Comparison of ENCODE assay signal across 20 cellular contexts in genomic region chr6:128305976-128306375, GRCh38.
DNase-seq lines count a peak whose midpoint lies in the region; ATAC-seq and TF ChIP-seq lines count a peak whose summit lies in the region.
"Had no signal": no experiment of that assay in that cellular context is flagged by ENCODE, and none has a peak within 500 bp of the region (broad histone marks: within the 10 kb centered on the region; RNA-seq: fewer than 3 reads in every experiment).

No MANE protein-coding gene starts in this region.

- BruUV-seq in IMR-90 (replicated peaks; lab: Mats Ljungman, UMichigan): no TSS peak

- no peaks in the 10 kb centered on the region; the same call in 1 of the 2 replicates for H3K36me3 ChIP-seq in ACC112 (ENCODE audit: insufficient read depth, low read length)
- no peaks in the 10 kb centered on the region for H3K36me3 ChIP-seq in IMR-90 (ENCODE audit: control insufficient read depth, insufficient read depth, low read length)
- H3K36me3 ChIP-seq: SJSA1 had no signal

- DNase-seq in IMR-90 (peak; percentile 45), fibroblast of peridontal ligament (ENCODE audit: extremely low read depth) (peak; percentile 22), osteocyte (ENCODE audit: extremely low spot score, unreplicated experiment) (no peak), DMS79 (lab: John Stamatoyannopoulos, UW) (no peak), T-helper 9 cell (no peak)
- DNase-seq: DMS53; H7; KBM-7; NCI-H1105; NCI-H2029 treated with DMSO at 0.1 percent for 48 hours; NCI-H345; NCI-H524; NCI-H774; NK-92 treated with Interleukin-12 subunit alpha and Interleukin-12 subunit beta, amount 100 ng/mL, for 24 hours had no signal

- H3K27ac Mint-ChIP-seq in osteocyte (ENCODE audit: unreplicated experiment): peak overlapping the region; percentile 76
- no peak overlapping the region for H3K27ac Mint-ChIP-seq in activated T-helper 17 cell treated with anti-CD3 and anti-CD28 coated beads, Interleukin-2, amount 50 U/mL, for 72 hours
- H3K27ac Mint-ChIP-seq: B cell, CD14-positive monocyte had no signal

- peaks cover 21% of the 10 kb centered on the region; the same call in 1 of the 2 replicates for H4K20me1 ChIP-seq in IMR-90 (ENCODE audit: insufficient read depth, low read length)

- no peak overlapping the region for H3K56ac ChIP-seq in IMR-90 (ENCODE audit: extremely low read depth, insufficient read depth, low read length)

- H2AK5ac ChIP-seq in IMR-90 (ENCODE audit: low read depth, low read length): no peak overlapping the region

- no peak overlapping the region for H4K5ac ChIP-seq in IMR-90 (ENCODE audit: low read depth, low read length)

- H3K23ac ChIP-seq in IMR-90 (ENCODE audit: low read depth, low read length): no peak overlapping the region

- H3K9me3 ChIP-seq in IMR-90 (ENCODE audit: control insufficient read depth, insufficient read depth, low read length): no peaks in the 10 kb centered on the region
- H3K9me3 ChIP-seq: SJSA1 had no signal

- no peak overlapping the region for H2BK5ac ChIP-seq in IMR-90 (ENCODE audit: low read depth, low read length, poor library complexity, severe bottlenecking)

- H2BK20ac ChIP-seq in IMR-90 (ENCODE audit: low read depth, low read length): no peak overlapping the region; the same call in 1 of the 2 replicates

- intact Hi-C loops in IMR-90 (cut with micrococcal nuclease): no loop called here

- no peak for TF ChIP-seq POLR2A in IMR-90 (IDR thresholded peaks at IDR 0.05; ENCODE audit: low read depth, low read length)

- no peaks in the 10 kb centered on the region for H3K79me2 ChIP-seq in ACC112 (ENCODE audit: control insufficient read depth, insufficient read depth, low read length, unreplicated experiment)

- no peaks in the 10 kb centered on the region for H3K27me3 Mint-ChIP-seq in osteocyte (ENCODE audit: unreplicated experiment)
- H3K27me3 Mint-ChIP-seq in activated T-helper 17 cell treated with anti-CD3 and anti-CD28 coated beads, Interleukin-2, amount 50 U/mL, for 72 hours: peaks cover 4% of the 10 kb centered on the region
- H3K27me3 Mint-ChIP-seq: B cell had no signal

- no peak for TF ChIP-seq RAD21 in IMR-90 (IDR thresholded peaks at IDR 0.05; ENCODE audit: low read length)

- peak; percentile 29; the same call in 1 of the 2 replicates for ATAC-seq in IMR-90 (ENCODE audit: low read depth)
- no peak for ATAC-seq in activated T-helper 17 cell treated with anti-CD3 and anti-CD28 coated beads, Interleukin-2, amount 50 U/mL, for 72 hours (replicated peaks)
- ATAC-seq: Panc1 had no signal

- H3K4me1 ChIP-seq in ACC112 (ENCODE audit: control insufficient read depth, insufficient read depth, low read length, unreplicated experiment) (peaks cover 12% of the 10 kb centered on the region), IMR-90 (ENCODE audit: control insufficient read depth, insufficient read depth, low read length) (peaks cover 2% of the 10 kb centered on the region)
- H3K4me1 ChIP-seq: SJSA1 had no signal

- no peak overlapping the region for H4K8ac ChIP-seq in IMR-90 (ENCODE audit: low read depth in 2 of 2, low read length in 2 of 2)

- POLR2A ChIA-PET in IMR-90 (lab: Charles Lee; ENCODE audit: unreplicated experiment): no interaction called here

- H3K18ac ChIP-seq in IMR-90 (ENCODE audit: low read depth, low read length): no peak overlapping the region; the same call in 1 of the 2 replicates

- H2AFZ ChIP-seq in ACC112 (ENCODE audit: low read length, unreplicated experiment) (no peak overlapping the region), IMR-90 (replicated peaks; ENCODE audit: low read length, poor library complexity) (no peak overlapping the region)

- peaks cover 12 to 50% of the 10 kb centered on the region in 2 experiments; a peak in 3 of 4 replicates for H3K79me1 ChIP-seq in IMR-90 (ENCODE audit: low read depth in 1 of 2, low read length in 2 of 2)

- peaks cover 12% of the 10 kb centered on the region for H3K9me3 Mint-ChIP-seq in osteocyte (ENCODE audit: unreplicated experiment)
- peaks cover 4% of the 10 kb centered on the region for H3K9me3 Mint-ChIP-seq in activated T-helper 17 cell treated with anti-CD3 and anti-CD28 coated beads, Interleukin-2, amount 50 U/mL, for 72 hours

- no peak overlapping the region for H3K4me3 Mint-ChIP-seq in osteocyte (ENCODE audit: unreplicated experiment)
- H3K4me3 Mint-ChIP-seq in activated T-helper 17 cell treated with anti-CD3 and anti-CD28 coated beads, Interleukin-2, amount 50 U/mL, for 72 hours: no peak overlapping the region
- H3K4me3 Mint-ChIP-seq: B cell, CD14-positive monocyte had no signal

- H3K9ac ChIP-seq in IMR-90 (ENCODE audit: low read depth, low read length): no peak overlapping the region

- in situ Hi-C loops in IMR-90 (cut with MboI; ENCODE audit: low sequenced_read_pairs): no loop called here

- peak overlapping the region; percentile 1; the same call in 1 of the 2 replicates for H3K27ac ChIP-seq in ACC112 (ENCODE audit: low read depth, low read length)
- no peak overlapping the region for H3K27ac ChIP-seq in IMR-90 (ENCODE audit: insufficient read depth, low read length)
- H3K27ac ChIP-seq: SJSA1 had no signal

- CTCF ChIA-PET in IMR-90 (lab: Yijun Ruan, JAX): interaction anchor here (0.6 kb wide), 1 partner anchor 141 kb away, joined by 3 read pairs; no protein-coding TSS in a partner anchor

- no peak overlapping the region for H3K4me3 ChIP-seq in ACC112 (ENCODE audit: low read depth, low read length)
- no peak overlapping the region for H3K4me3 ChIP-seq in IMR-90 (ENCODE audit: insufficient read depth, low read depth, low read length)
- H3K4me3 ChIP-seq: SJSA1 had no signal

- H3K27me3 ChIP-seq in ACC112 (ENCODE audit: insufficient read depth, low read length) (no peaks in the 10 kb centered on the region), IMR-90 (ENCODE audit: control insufficient read depth, insufficient read depth, low read length) (no peaks in the 10 kb centered on the region)
- H3K27me3 ChIP-seq: SJSA1 had no signal

- WGBS in IMR-90 (ENCODE audit: extremely low coverage in 2 of 2, insufficient read length in 1 of 2), 2 experiments: no CpG with 5 or more reads among the region's 2 CpGs

- H3K36me3 Mint-ChIP-seq in osteocyte (ENCODE audit: unreplicated experiment): peaks cover 17% of the 10 kb centered on the region
- H3K36me3 Mint-ChIP-seq in activated T-helper 17 cell treated with anti-CD3 and anti-CD28 coated beads, Interleukin-2, amount 50 U/mL, for 72 hours (ENCODE audit: low read depth): no peaks in the 10 kb centered on the region
- H3K36me3 Mint-ChIP-seq: CD14-positive monocyte had no signal

- H3K9me1 ChIP-seq in IMR-90 (ENCODE audit: insufficient read depth, low read length): 0 out of 2 replicates have a peak, but pooled peaks cover 2% of the 10 kb centered on the region

- H2BK120ac ChIP-seq in IMR-90 (ENCODE audit: low read depth, low read length): no peak overlapping the region

- no peak overlapping the region for H4K91ac ChIP-seq in IMR-90 (ENCODE audit: insufficient read depth, low read depth, low read length)

- H2BK15ac ChIP-seq in IMR-90 (ENCODE audit: low read depth, low read length): no peak overlapping the region

- H3K4me2 ChIP-seq in IMR-90 (ENCODE audit: low read depth, low read length): no peak overlapping the region

- H3K14ac ChIP-seq in IMR-90 (replicated peaks; ENCODE audit: low read depth, low read length): no peak overlapping the region

- dilution Hi-C loops in IMR-90 (cut with HindIII; ENCODE audit: low sequenced_read_pairs, unreplicated experiment): no loop called here

- no peak overlapping the region for H2AK9ac ChIP-seq in IMR-90 (replicated peaks; ENCODE audit: low read depth, low read length, poor library complexity)

- TF ChIP-seq CTCF in IMR-90 (conservative IDR thresholded peaks at IDR 0.05; ENCODE audit: low read depth, low read length): no peak
- no peak for TF ChIP-seq CTCF in osteocyte (IDR thresholded peaks at IDR 0.05)

- H3K4ac ChIP-seq in IMR-90 (ENCODE audit: low read depth, low read length): no peak overlapping the region

- H3K4me1 Mint-ChIP-seq in osteocyte (ENCODE audit: unreplicated experiment): peaks cover 36% of the 10 kb centered on the region
- H3K4me1 Mint-ChIP-seq in activated T-helper 17 cell treated with anti-CD3 and anti-CD28 coated beads, Interleukin-2, amount 50 U/mL, for 72 hours: no peaks in the 10 kb centered on the region
- H3K4me1 Mint-ChIP-seq: B cell had no signal

TF ChIP-seq in IMR-90, 13 proteins besides CTCF, POLR2A, EP300 and RAD21:
- TF ChIP-seq MAFK (IDR thresholded peaks at IDR 0.05; ENCODE audit: low read depth, low read length): no peak
- no peak for TF ChIP-seq MXI1 (IDR thresholded peaks at IDR 0.05; ENCODE audit: borderline replicate concordance, low read depth, low read length)
- TF ChIP-seq BHLHE40 (IDR thresholded peaks at IDR 0.05; ENCODE audit: low read depth, low read length): no peak
- no peak for TF ChIP-seq RCOR1 (IDR thresholded peaks at IDR 0.05; ENCODE audit: insufficient replicate concordance, low read length)
- TF ChIP-seq MAZ (IDR thresholded peaks at IDR 0.05; ENCODE audit: borderline replicate concordance, low read depth, low read length): no peak

Comparison
In these comparisons a context has a peak if more than half of its experiments do, and no peak if none do; other contexts are left out.
1. DNase-seq: peak in IMR-90 (single experiment) and fibroblast of peridontal ligament (single experiment); none in osteocyte (single experiment), DMS79 (single experiment) and T-helper 9 cell (single experiment).